In the genomic region with DNA sequence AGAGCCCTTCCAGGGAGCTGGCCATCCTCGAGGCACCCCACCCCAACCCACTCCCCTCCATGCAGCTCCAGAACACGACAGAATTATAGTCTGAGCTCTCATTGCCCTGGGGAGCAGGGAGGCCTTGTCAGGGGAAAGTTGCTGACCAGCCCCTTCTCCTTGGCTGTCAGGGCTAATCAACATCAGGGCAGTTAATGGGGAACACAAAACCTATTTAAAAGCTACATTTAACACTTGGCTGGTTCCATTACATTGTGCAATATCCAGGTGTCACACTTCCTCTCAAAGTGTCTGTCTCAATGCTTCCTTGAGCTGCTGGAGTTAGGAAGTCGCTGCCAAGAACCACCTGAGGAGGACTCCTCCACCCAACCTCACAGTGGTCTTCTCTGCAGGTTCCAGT, we compare ENCODE assay signal across 30 cellular contexts.
"Had no signal": no experiment of that assay in that cellular context is flagged by ENCODE, and none has a peak within 500 bp of the region (broad histone marks: within the 10 kb centered on the region; RNA-seq: fewer than 3 reads in every experiment).

No MANE protein-coding gene starts in this region.

- H3K4me1 Mint-ChIP-seq: activated CD4-positive, alpha-beta T cell treated with anti-CD3 and anti-CD28 coated beads for 36 hours; activated CD4-positive, alpha-beta T cell treated with anti-CD3 and anti-CD28 coated beads, Interleukin-2, amount 10 ng/mL, durations not matched to agents 24 days and 14 days; activated CD8-positive, alpha-beta memory T cell treated with anti-CD3 and anti-CD28 coated beads, Interleukin-2, amount 10 ng/mL, durations not matched to agents 7 days and 5 days; activated naive CD4-positive, alpha-beta T cell treated with anti-CD3 and anti-CD28 coated beads, Interleukin-2, amount 10 ng/mL, durations not matched to agents 7 days and 5 days; activated naive CD8-positive, alpha-beta T cell treated with anti-CD3 and anti-CD28 coated beads, Interleukin-2, amount 10 ng/mL, durations not matched to agents 7 days and 5 days; central memory CD8-positive, alpha-beta T cell had no signal

- H3K9me3 ChIP-seq: ascending aorta, esophagus squamous epithelium, gastroesophageal sphincter had no signal

- H3K36me3 Mint-ChIP-seq: activated CD4-positive, alpha-beta memory T cell treated with anti-CD3 and anti-CD28 coated beads for 36 hours; activated CD8-positive, alpha-beta memory T cell treated with anti-CD3 and anti-CD28 coated beads, Interleukin-2, amount 10 ng/mL, durations not matched to agents 7 days and 5 days; activated naive CD4-positive, alpha-beta T cell treated with anti-CD3 and anti-CD28 coated beads, Interleukin-2, amount 10 ng/mL, durations not matched to agents 7 days and 5 days; activated naive CD4-positive, alpha-beta T cell treated with anti-CD3 and anti-CD28 coated beads, Interleukin-2, amount 50 U/mL, for 72 hours; activated naive CD8-positive, alpha-beta T cell treated with anti-CD3 and anti-CD28 coated beads, Interleukin-2, amount 10 ng/mL, durations not matched to agents 7 days and 5 days; brain had no signal

- H3K4me3 Mint-ChIP-seq: activated CD4-positive, alpha-beta memory T cell treated with anti-CD3 and anti-CD28 coated beads for 36 hours; activated CD4-positive, alpha-beta T cell treated with anti-CD3 and anti-CD28 coated beads for 36 hours; activated CD4-positive, alpha-beta T cell treated with anti-CD3 and anti-CD28 coated beads, Interleukin-2, amount 10 ng/mL, durations not matched to agents 24 days and 14 days; activated CD8-positive, alpha-beta memory T cell treated with anti-CD3 and anti-CD28 coated beads, Interleukin-2, amount 10 ng/mL, durations not matched to agents 7 days and 5 days; activated CD8-positive, alpha-beta T cell treated with anti-CD3 and anti-CD28 coated beads, Interleukin-2, amount 10 ng/mL, durations not matched to agents 7 days and 5 days; activated naive CD4-positive, alpha-beta T cell treated with anti-CD3 and anti-CD28 coated beads, Interleukin-2, amount 10 ng/mL, durations not matched to agents 7 days and 5 days; activated naive CD8-positive, alpha-beta T cell treated with anti-CD3 and anti-CD28 coated beads, Interleukin-2, amount 10 ng/mL, durations not matched to agents 7 days and 5 days; activated T-helper 1 cell treated with anti-CD3 and anti-CD28 coated beads, Interleukin-12 subunit alpha, Interleukin-12 subunit beta, Interleukin-2, Interleukin-4 antibody, amounts not matched to agents 30 ng/mL and 10 ng/mL and 1 ng/mL, durations not matched to agents 14 hours and 24 hours and 36 hours; brain; central memory CD8-positive, alpha-beta T cell; dendritic cell treated with granulocyte-macrophage colony-stimulating factor and Interleukin-4, amounts not matched to agents 40 ng/mL and 50 ng/mL, for 4 days; effector memory CD8-positive, alpha-beta T cell had no signal

- H3K27me3 Mint-ChIP-seq: activated CD4-positive, alpha-beta T cell treated with anti-CD3 and anti-CD28 coated beads, Interleukin-2, amount 10 ng/mL, durations not matched to agents 24 days and 14 days; activated CD8-positive, alpha-beta memory T cell treated with anti-CD3 and anti-CD28 coated beads, Interleukin-2, amount 10 ng/mL, durations not matched to agents 7 days and 5 days; activated naive CD4-positive, alpha-beta T cell treated with anti-CD3 and anti-CD28 coated beads, Interleukin-2, amount 10 ng/mL, durations not matched to agents 7 days and 5 days had no signal

- H3K36me3 ChIP-seq: ascending aorta, esophagus squamous epithelium, gastroesophageal sphincter had no signal

- H3K4me1 ChIP-seq: ascending aorta, esophagus squamous epithelium, gastroesophageal sphincter had no signal

- H3K27ac ChIP-seq: ascending aorta, coronary artery, dorsolateral prefrontal cortex, esophagus squamous epithelium, gastroesophageal sphincter had no signal

- DNase-seq: activated CD4-positive, alpha-beta memory T cell treated with anti-CD3 and anti-CD28 coated beads for 36 hours; activated CD4-positive, alpha-beta T cell treated with anti-CD3 and anti-CD28 coated beads for 36 hours; activated CD4-positive, alpha-beta T cell treated with anti-CD3 and anti-CD28 coated beads, Interleukin-2, amount 10 ng/mL, durations not matched to agents 24 days and 14 days; activated CD4-positive, CD25-positive, alpha-beta regulatory T cell; activated CD4-positive, CD25-positive, alpha-beta regulatory T cell treated with anti-CD3 and anti-CD28 coated beads, Interleukin-2, amount 50 U/mL, for 72 hours; activated CD8-positive, alpha-beta memory T cell treated with anti-CD3 and anti-CD28 coated beads, Interleukin-2, amount 50 U/mL, for 4 hours; activated CD8-positive, alpha-beta T cell treated with anti-CD3 and anti-CD28 coated beads, Interleukin-2, amount 10 ng/mL, durations not matched to agents 7 days and 5 days; activated gamma-delta T cell; activated naive CD4-positive, alpha-beta T cell; activated naive CD4-positive, alpha-beta T cell treated with anti-CD3 and anti-CD28 coated beads, Interleukin-2, amount 10 ng/mL, durations not matched to agents 7 days and 5 days; activated naive CD8-positive, alpha-beta T cell treated with anti-CD3 and anti-CD28 coated beads, Interleukin-2, amount 10 ng/mL, durations not matched to agents 7 days and 5 days; activated T-cell treated with anti-CD3 and anti-CD28 coated beads, Interleukin-2, amount 50 U/mL, for 1 hour; activated T-cell treated with anti-CD3 and anti-CD28 coated beads, Interleukin-2, amount 50 U/mL, for 48 hours; dorsolateral prefrontal cortex; effector CD4-positive, alpha-beta T cell; effector memory CD8-positive, alpha-beta T cell; erythroblast; esophagus squamous epithelium; foreskin melanocyte; T-helper 2 cell had no signal

- H3K27ac Mint-ChIP-seq: activated CD4-positive, alpha-beta memory T cell treated with anti-CD3 and anti-CD28 coated beads for 36 hours; activated CD4-positive, alpha-beta T cell treated with anti-CD3 and anti-CD28 coated beads for 36 hours; activated CD4-positive, alpha-beta T cell treated with anti-CD3 and anti-CD28 coated beads, Interleukin-2, amount 10 ng/mL, durations not matched to agents 24 days and 14 days; activated CD8-positive, alpha-beta memory T cell treated with anti-CD3 and anti-CD28 coated beads, Interleukin-2, amount 10 ng/mL, durations not matched to agents 7 days and 5 days; activated CD8-positive, alpha-beta T cell treated with anti-CD3 and anti-CD28 coated beads, Interleukin-2, amount 10 ng/mL, durations not matched to agents 7 days and 5 days; activated naive CD4-positive, alpha-beta T cell treated with anti-CD3 and anti-CD28 coated beads, Interleukin-2, amount 10 ng/mL, durations not matched to agents 7 days and 5 days; activated naive CD4-positive, alpha-beta T cell treated with anti-CD3 and anti-CD28 coated beads, Interleukin-2, amount 50 U/mL, for 72 hours; activated naive CD8-positive, alpha-beta T cell treated with anti-CD3 and anti-CD28 coated beads, Interleukin-2, amount 10 ng/mL, durations not matched to agents 7 days and 5 days; activated T-helper 1 cell treated with anti-CD3 and anti-CD28 coated beads, Interleukin-12 subunit alpha, Interleukin-12 subunit beta, Interleukin-2, Interleukin-4 antibody, amounts not matched to agents 30 ng/mL and 10 ng/mL and 1 ng/mL, durations not matched to agents 14 hours and 24 hours and 36 hours; brain; dendritic cell treated with granulocyte-macrophage colony-stimulating factor and Interleukin-4, amounts not matched to agents 40 ng/mL and 50 ng/mL, for 4 days; effector memory CD8-positive, alpha-beta T cell had no signal

- H3K4me3 ChIP-seq: ascending aorta, coronary artery, dorsolateral prefrontal cortex, esophagus squamous epithelium, gastroesophageal sphincter had no signal

- H3K27me3 ChIP-seq: ascending aorta, dorsolateral prefrontal cortex had no signal

- H3K9me3 Mint-ChIP-seq: activated CD4-positive, alpha-beta memory T cell treated with anti-CD3 and anti-CD28 coated beads for 36 hours; activated CD4-positive, alpha-beta T cell treated with anti-CD3 and anti-CD28 coated beads, Interleukin-2, amount 10 ng/mL, durations not matched to agents 24 days and 14 days; activated naive CD4-positive, alpha-beta T cell treated with anti-CD3 and anti-CD28 coated beads, Interleukin-2, amount 10 ng/mL, durations not matched to agents 7 days and 5 days; activated naive CD4-positive, alpha-beta T cell treated with anti-CD3 and anti-CD28 coated beads, Interleukin-2, amount 50 U/mL, for 72 hours; activated naive CD8-positive, alpha-beta T cell treated with anti-CD3 and anti-CD28 coated beads, Interleukin-2, amount 10 ng/mL, durations not matched to agents 7 days and 5 days; activated T-helper 1 cell treated with anti-CD3 and anti-CD28 coated beads, Interleukin-12 subunit alpha, Interleukin-12 subunit beta, Interleukin-2, Interleukin-4 antibody, amounts not matched to agents 30 ng/mL and 10 ng/mL and 1 ng/mL, durations not matched to agents 14 hours and 24 hours and 36 hours; central memory CD8-positive, alpha-beta T cell; dendritic cell treated with granulocyte-macrophage colony-stimulating factor and Interleukin-4, amounts not matched to agents 40 ng/mL and 50 ng/mL, for 4 days; effector memory CD8-positive, alpha-beta T cell had no signal

- FAIRE-seq: bronchial epithelial cell had no signal

- ATAC-seq: activated CD4-positive, alpha-beta T cell treated with anti-CD3 and anti-CD28 coated beads for 36 hours; activated CD8-positive, alpha-beta memory T cell treated with anti-CD3 and anti-CD28 coated beads, Interleukin-2, amount 10 ng/mL, durations not matched to agents 7 days and 5 days; activated CD8-positive, alpha-beta T cell treated with anti-CD3 and anti-CD28 coated beads, Interleukin-2, amount 10 ng/mL, durations not matched to agents 7 days and 5 days; activated naive CD4-positive, alpha-beta T cell treated with anti-CD3 and anti-CD28 coated beads, Interleukin-2, amount 50 U/mL, for 72 hours; effector memory CD8-positive, alpha-beta T cell; gastroesophageal sphincter had no signal
